ENCODE assay signal across 16 cellular contexts in genomic region chr16:49779979-49780378, GRCh38.
DNase-seq lines count a peak whose midpoint lies in the region; ATAC-seq, FAIRE-seq and TF ChIP-seq lines count a peak whose summit lies in the region.
"Had no signal": no experiment of that assay in that cellular context is flagged by ENCODE, and none has a peak within 500 bp of the region (broad histone marks: within the 10 kb centered on the region; RNA-seq: fewer than 3 reads in every experiment).

No MANE protein-coding gene starts in this region.

- no peak for FAIRE-seq in H1 (lab: Jason Lieb, UNC)
- FAIRE-seq: A549, G401.6, GM12891 had no signal

- TF ChIP-seq POLR2A in H1 (IDR thresholded peaks at IDR 0.05; ENCODE audit: control extremely low read depth in 1 of 2, low read depth in 2 of 2, low read length in 2 of 2) (no peak), breast epithelium (IDR thresholded peaks at IDR 0.05) (no peak), gastroesophageal sphincter (IDR thresholded peaks at IDR 0.05) (no peak)

- H2AFZ ChIP-seq in DND-41 (ENCODE audit: low read depth, low read length) = no peak overlapping the region
- H2AFZ ChIP-seq in H1 (ENCODE audit: low read length) = no peak overlapping the region
- H2AFZ ChIP-seq in osteoblast (ENCODE audit: low read length) = no peak overlapping the region
- H2AFZ ChIP-seq: GM23338 had no signal

- H3K9ac ChIP-seq in BLaER1 (no peak overlapping the region), DND-41 (ENCODE audit: low read depth, low read length) (no peak overlapping the region), H1 (replicated peaks in 1 of 4; ENCODE audit: extremely low read depth in 1 of 4, low read depth in 3 of 4, low read length in 3 of 4) (no peak overlapping the region)

- TF ChIP-seq CTCF in DND-41 (IDR thresholded peaks at IDR 0.05; ENCODE audit: borderline replicate concordance, extremely low read depth, low read length, poor library complexity, severe bottlenecking) (no peak), H1 (IDR thresholded peaks at IDR 0.05; ENCODE audit: control extremely low read depth in 1 of 3, insufficient read depth in 1 of 3, low read depth in 1 of 3, low read length in 3 of 3) (no peak), osteoblast (IDR thresholded peaks at IDR 0.05; ENCODE audit: extremely low read depth, low read depth, low read length) (no peak), breast epithelium (IDR thresholded peaks at IDR 0.05) (no peak), gastroesophageal sphincter (IDR thresholded peaks at IDR 0.05) (no peak)

- POLR2A ChIA-PET in H1 (lab: Charles Lee; ENCODE audit: partially characterized antibody) = interaction anchor here (0.7 kb wide), 1 partner anchor 11 kb away, joined by 3 read pairs; no protein-coding TSS in a partner anchor

- ATAC-seq in DND-41 (ENCODE audit: insufficient read depth, low read depth) = peak; percentile 39; the same call in 1 of the 3 replicates
- ATAC-seq in gastroesophageal sphincter = no peak
- ATAC-seq: A549, GM23338 had no signal

- H3K9me3 ChIP-seq in BLaER1 = peaks cover 2% of the 10 kb centered on the region; the same call in 1 of the 2 replicates
- H3K9me3 ChIP-seq in DND-41 (ENCODE audit: insufficient read depth, low read length, severe bottlenecking) = no peaks in the 10 kb centered on the region
- H3K9me3 ChIP-seq in H1 (ENCODE audit: insufficient read depth in 2 of 2, low read depth in 1 of 2, low read length in 1 of 2) = no peaks in the 10 kb centered on the region
- no peaks in the 10 kb centered on the region for H3K9me3 ChIP-seq in osteoblast (ENCODE audit: low read depth, low read length)
- H3K9me3 ChIP-seq in breast epithelium = no peaks in the 10 kb centered on the region
- no peaks in the 10 kb centered on the region for H3K9me3 ChIP-seq in gastroesophageal sphincter
- H3K9me3 ChIP-seq: A549 had no signal

- H3K23me2 ChIP-seq in H1 (ENCODE audit: low read depth, low read length) = peaks cover 1% of the 10 kb centered on the region; the same call in 1 of the 2 replicates

- H3K18ac ChIP-seq in H1 (ENCODE audit: extremely low read depth, low read length) = no peak overlapping the region

- no peak overlapping the region for H2BK20ac ChIP-seq in H1 (ENCODE audit: low read length)

- H3K23ac ChIP-seq in H1 (ENCODE audit: insufficient read length) = no peak overlapping the region

- H4K20me1 ChIP-seq in BLaER1 (peaks cover 27% of the 10 kb centered on the region), DND-41 (ENCODE audit: insufficient read depth, low read length) (no peaks in the 10 kb centered on the region), H1 (replicated peaks in 1 of 2; ENCODE audit: control insufficient read depth in 1 of 2, insufficient read depth in 2 of 2, low read length in 2 of 2) (peaks cover 0 to 6% of the 10 kb centered on the region in 2 experiments), osteoblast (ENCODE audit: insufficient read depth, low read length) (peaks cover 2% of the 10 kb centered on the region)

- no peak for DNase-seq in DND-41
- no peak for DNase-seq in H1 (ENCODE audit: low read depth in 1 of 2, low spot score in 2 of 2)
- DNase-seq in osteoblast (ENCODE audit: insufficient read length, low spot score, missing footprints) = peak; percentile 78
- DNase-seq in breast epithelium (ENCODE audit: low spot score in 2 of 2) = no peak
- DNase-seq: CD4-positive, alpha-beta memory T cell; DMS79; EL; H9; IMR-90 had no signal

- H3K4ac ChIP-seq in H1 (replicated peaks; ENCODE audit: insufficient read length, low read depth, low read length) = no peak overlapping the region

- TF ChIP-seq RAD21 in H1 (IDR thresholded peaks at IDR 0.05 in 1 of 2, conservative IDR thresholded peaks at IDR 0.05 in 1 of 2; ENCODE audit: low read depth in 2 of 2, low read length in 2 of 2) = no peak

- H2BK5ac ChIP-seq in H1 (ENCODE audit: low read depth, low read length) = no peak overlapping the region

- H3K27ac ChIP-seq in BLaER1 (peak overlapping the region; percentile 34; the same call in 1 of the 2 replicates), DND-41 (ENCODE audit: low read length) (no peak overlapping the region), H1 (ENCODE audit: low read depth, low read length) (no peak overlapping the region; the same call in 1 of the 2 replicates), osteoblast (ENCODE audit: low read depth, low read length) (no peak overlapping the region), breast epithelium (no peak overlapping the region), gastroesophageal sphincter (no peak overlapping the region)
- H3K27ac ChIP-seq: A549, C4-2B had no signal

- peak overlapping the region; percentile 24; the same call in 1 of the 2 replicates for H2BK15ac ChIP-seq in H1 (ENCODE audit: low read length)

- no peak overlapping the region for H3K56ac ChIP-seq in H1 (replicated peaks; ENCODE audit: insufficient read length, low read depth, low read length)

- H3K4me2 ChIP-seq in BLaER1 = peak overlapping the region; percentile 51
- H3K4me2 ChIP-seq in DND-41 (ENCODE audit: insufficient read depth, low read length) = no peak overlapping the region
- H3K4me2 ChIP-seq in H1 (ENCODE audit: insufficient read depth in 1 of 2, low read depth in 2 of 2, low read length in 2 of 2) = no peak overlapping the region
- H3K4me2 ChIP-seq in osteoblast (ENCODE audit: insufficient read depth, low read length) = no peak overlapping the region
- H3K4me2 ChIP-seq: A549, GM23338 had no signal

- peak overlapping the region; percentile 3 for H4K91ac ChIP-seq in H1 (replicated peaks; ENCODE audit: insufficient read length, low read length)

- H3K36me3 ChIP-seq in BLaER1 (no peaks in the 10 kb centered on the region; the same call in 1 of the 2 replicates), DND-41 (ENCODE audit: insufficient read depth, low read length) (no peaks in the 10 kb centered on the region), H1 (ENCODE audit: control insufficient read depth in 2 of 4, insufficient read depth in 4 of 4, low read length in 3 of 4) (peaks cover 0 to 4% (median under 1%) of the 10 kb centered on the region in 4 experiments; a peak in 3 of 8 replicates), osteoblast (ENCODE audit: insufficient read depth, low read length) (no peaks in the 10 kb centered on the region), breast epithelium (no peaks in the 10 kb centered on the region), gastroesophageal sphincter (no peaks in the 10 kb centered on the region)

- H3K4me3 ChIP-seq in BLaER1 (no peak overlapping the region), DND-41 (ENCODE audit: low read depth in 1 of 2, low read length in 2 of 2) (no peak overlapping the region), H1 (ENCODE audit: extremely low read depth in 1 of 4, insufficient read depth in 2 of 4, low read depth in 3 of 4, low read length in 4 of 4) (no peak overlapping the region), osteoblast (ENCODE audit: insufficient read depth, low read length) (no peak overlapping the region), breast epithelium (no peak overlapping the region), gastroesophageal sphincter (no peak overlapping the region)
- H3K4me3 ChIP-seq: A549, GM23338 had no signal

- H3K4me1 ChIP-seq in BLaER1 (peaks cover 64% of the 10 kb centered on the region), DND-41 (ENCODE audit: insufficient read depth, low read length) (no peaks in the 10 kb centered on the region), H1 (replicated peaks in 1 of 4; ENCODE audit: control insufficient read depth in 3 of 4, insufficient read depth in 4 of 4, low read length in 3 of 4) (peaks cover 8 to 22% (median 15%) of the 10 kb centered on the region in 4 experiments), osteoblast (ENCODE audit: insufficient read depth, low read length) (peaks cover 6% of the 10 kb centered on the region), breast epithelium (no peaks in the 10 kb centered on the region), gastroesophageal sphincter (peaks cover 0 to 18% (median 0%) of the 10 kb centered on the region in 3 donors)
- H3K4me1 ChIP-seq: A549 had no signal

- no peak overlapping the region for H2BK120ac ChIP-seq in H1 (replicated peaks; ENCODE audit: low read depth, low read length)

- H3K27me3 ChIP-seq in BLaER1 (no peaks in the 10 kb centered on the region), DND-41 (ENCODE audit: insufficient read depth, low read length, poor library complexity) (no peaks in the 10 kb centered on the region), H1 (replicated peaks in 1 of 4; ENCODE audit: control insufficient read depth in 3 of 4, extremely low read depth in 1 of 4, insufficient read depth in 3 of 4, low read length in 3 of 4) (no peaks in the 10 kb centered on the region), osteoblast (ENCODE audit: insufficient read depth, low read length) (no peaks in the 10 kb centered on the region), breast epithelium (no peaks in the 10 kb centered on the region), gastroesophageal sphincter (no peaks in the 10 kb centered on the region)

- TF ChIP-seq EP300 in H1 (IDR thresholded peaks at IDR 0.05; ENCODE audit: borderline replicate concordance in 1 of 2, low read depth in 2 of 2, low read length in 2 of 2) (no peak), gastroesophageal sphincter (IDR thresholded peaks at IDR 0.05) (no peak)

- CTCF ChIA-PET in H1 (lab: Charles Lee; ENCODE audit: partially characterized antibody) = interaction anchor here (3.1 kb wide), 1 partner anchor 13 kb away, joined by 18 read pairs; no protein-coding TSS in a partner anchor

- H2AK5ac ChIP-seq in H1 (ENCODE audit: low read depth, low read length) = peak overlapping the region; percentile 24; the same call in 1 of the 2 replicates

- WGBS in H1 (ENCODE audit: extremely low coverage in 1 of 2, insufficient coverage in 1 of 2, insufficient read length in 1 of 2, insufficient replicate concordance in 2 of 2, low coverage in 1 of 2, low lambda C conversion rate in 2 of 2, missing lambda C conversion rate in 1 of 2), 2 experiments = 95% methylated on average over 7 of the region's 7 CpGs; no CpG with 5 or more reads in 1 of the 2 experiments
- 66 to 89% methylated on average over 5 of the region's 7 CpGs for WGBS in gastroesophageal sphincter (ENCODE audit: low coverage in 1 of 2), 2 donors

- intact Hi-C loops in breast epithelium (cut with DNase I; ENCODE audit: low total_unique reads) = no loop called here

- H4K8ac ChIP-seq in H1 (ENCODE audit: extremely low read depth, insufficient read depth, low read length) = no peak overlapping the region

- H3K79me1 ChIP-seq in H1 (ENCODE audit: low read depth, low read length) = peaks cover 6% of the 10 kb centered on the region

- no peak overlapping the region for H4K5ac ChIP-seq in H1 (ENCODE audit: insufficient read length, low read depth, low read length)

- H3K79me2 ChIP-seq in DND-41 (ENCODE audit: insufficient read depth, low read length) = no peaks in the 10 kb centered on the region
- peaks cover 5 to 34% of the 10 kb centered on the region in 2 experiments; a peak in 3 of 4 replicates for H3K79me2 ChIP-seq in H1 (ENCODE audit: control insufficient read depth in 1 of 2, insufficient read depth in 2 of 2, low read length in 2 of 2)
- H3K79me2 ChIP-seq in osteoblast (ENCODE audit: insufficient read depth, low read length) = no peaks in the 10 kb centered on the region

- H2BK12ac ChIP-seq in H1 (ENCODE audit: low read depth, low read length) = peak overlapping the region; percentile 91; the same call in 1 of the 2 replicates

- no peak overlapping the region for H3K14ac ChIP-seq in H1 (ENCODE audit: insufficient read length)

TF ChIP-seq in H1, 55 proteins besides CTCF, POLR2A, EP300 and RAD21 (continues in another document):
- no peak for TF ChIP-seq KDM5A (IDR thresholded peaks at IDR 0.05; ENCODE audit: low read length)
